In genomic region chr6:133551847-133552331, GRCh38 we compare ENCODE assay signal across 12 cellular contexts.
DNase-seq lines count a peak whose midpoint lies in the region; ATAC-seq and TF ChIP-seq lines count a peak whose summit lies in the region.
"Had no signal": no experiment of that assay in that cellular context is flagged by ENCODE, and none has a peak within 500 bp of the region (broad histone marks: within the 10 kb centered on the region; RNA-seq: fewer than 3 reads in every experiment).

No MANE protein-coding gene starts in this region.

- no peaks in the 10 kb centered on the region for H3K4me1 Mint-ChIP-seq in T-helper 2 cell treated with Interferon-gamma antibody and Interleukin-4, amounts not matched to agents 5 μg/mL and 100 μg/mL, for 36 hours (ENCODE audit: low read depth)
- H3K4me1 Mint-ChIP-seq: natural killer cell had no signal

- peaks cover 2% of the 10 kb centered on the region for H3K27me3 Mint-ChIP-seq in T-helper 2 cell treated with Interferon-gamma antibody and Interleukin-4, amounts not matched to agents 5 μg/mL and 100 μg/mL, for 36 hours (ENCODE audit: low read depth)

- peak overlapping the region in 1 of 8 donors; percentile 17 for H3K27ac ChIP-seq in spleen
- H3K27ac ChIP-seq: BLaER1 treated with 17β-estradiol and CSF1 and Interleukin-3, amounts not matched to agents 10 nM and 100 nM had no signal

- H3K4me3 Mint-ChIP-seq in T-helper 2 cell treated with Interferon-gamma antibody and Interleukin-4, amounts not matched to agents 5 μg/mL and 100 μg/mL, for 36 hours = no peak overlapping the region
- H3K4me3 Mint-ChIP-seq: activated T-helper 1 cell treated with anti-CD3 and anti-CD28 coated beads, Interleukin-12 subunit alpha, Interleukin-12 subunit beta, Interleukin-2, Interleukin-4 antibody, amounts not matched to agents 30 ng/mL and 10 ng/mL and 1 ng/mL, durations not matched to agents 14 hours and 24 hours and 36 hours; natural killer cell had no signal

- intact Hi-C loops in mucosa of descending colon (cut with DNase I, micrococcal nuclease) (no loop called here), spleen (cut with DNase I; ENCODE audit: low total_unique reads) (no loop called here)

- H3K4me1 ChIP-seq in mucosa of descending colon (ENCODE audit: low read depth) (no peaks in the 10 kb centered on the region), spleen (peaks cover 0 to 4% (median 0%) of the 10 kb centered on the region in 6 donors)
- H3K4me1 ChIP-seq: BLaER1 treated with 17β-estradiol and CSF1 and Interleukin-3, amounts not matched to agents 10 nM and 100 nM had no signal

- H3K4me3 ChIP-seq in mucosa of descending colon (no peak overlapping the region), spleen (no peak overlapping the region)
- H3K4me3 ChIP-seq: BLaER1 treated with 17β-estradiol and CSF1 and Interleukin-3, amounts not matched to agents 10 nM and 100 nM had no signal

- H3K27ac Mint-ChIP-seq in T-helper 2 cell treated with Interferon-gamma antibody and Interleukin-4, amounts not matched to agents 5 μg/mL and 100 μg/mL, for 36 hours = no peak overlapping the region
- H3K27ac Mint-ChIP-seq: activated T-helper 1 cell treated with anti-CD3 and anti-CD28 coated beads, Interleukin-12 subunit alpha, Interleukin-12 subunit beta, Interleukin-2, Interleukin-4 antibody, amounts not matched to agents 30 ng/mL and 10 ng/mL and 1 ng/mL, durations not matched to agents 14 hours and 24 hours and 36 hours; natural killer cell had no signal

- ATAC-seq in mucosa of descending colon = peak; percentile 58
- ATAC-seq: natural killer cell had no signal

- no peaks in the 10 kb centered on the region for H3K27me3 ChIP-seq in spleen (replicated peaks in 1 of 7)
- H3K27me3 ChIP-seq: BLaER1 treated with 17β-estradiol and CSF1 and Interleukin-3, amounts not matched to agents 10 nM and 100 nM had no signal

- TF ChIP-seq CTCF in mucosa of descending colon (IDR thresholded peaks at IDR 0.05) = no peak
- no peak for TF ChIP-seq CTCF in spleen (IDR thresholded peaks at IDR 0.05 in 8 of 11, conservative IDR thresholded peaks at IDR 0.05 in 3 of 11)

- H3K36me3 Mint-ChIP-seq in T-helper 2 cell treated with Interferon-gamma antibody and Interleukin-4, amounts not matched to agents 5 μg/mL and 100 μg/mL, for 36 hours (ENCODE audit: low read depth) = no peaks in the 10 kb centered on the region
- H3K36me3 Mint-ChIP-seq: natural killer cell had no signal

- no peak for TF ChIP-seq POLR2A in spleen (IDR thresholded peaks at IDR 0.05)

- DNase-seq in A172 (ENCODE audit: low spot score) (peak; percentile 85), HS-5 (ENCODE audit: low read depth) (peak; percentile 93), dedifferentiated amniotic fluid mesenchymal stem cell (ENCODE audit: extremely low spot score) (peak; percentile 96), mucosa of descending colon (peak in 1 of 3 donors; percentile 11), GM19240 (ENCODE audit: insufficient read length, low spot score) (no peak), pons (ENCODE audit: low spot score) (no peak), spleen (no peak)
- DNase-seq in T-helper 2 cell treated with Interferon-gamma antibody and Interleukin-4, amounts not matched to agents 5 μg/mL and 100 μg/mL, for 36 hours (ENCODE audit: low spot score) = no peak
- DNase-seq: natural killer cell, NCI-H1694 treated with DMSO at 0.1 percent for 48 hours had no signal

- H3K36me3 ChIP-seq in mucosa of descending colon (ENCODE audit: low read depth) (no peaks in the 10 kb centered on the region), spleen (no peaks in the 10 kb centered on the region)
- H3K36me3 ChIP-seq: BLaER1 treated with 17β-estradiol and CSF1 and Interleukin-3, amounts not matched to agents 10 nM and 100 nM had no signal

- H3K9me3 Mint-ChIP-seq in T-helper 2 cell treated with Interferon-gamma antibody and Interleukin-4, amounts not matched to agents 5 μg/mL and 100 μg/mL, for 36 hours = no peaks in the 10 kb centered on the region
- H3K9me3 Mint-ChIP-seq: activated T-helper 1 cell treated with anti-CD3 and anti-CD28 coated beads, Interleukin-12 subunit alpha, Interleukin-12 subunit beta, Interleukin-2, Interleukin-4 antibody, amounts not matched to agents 30 ng/mL and 10 ng/mL and 1 ng/mL, durations not matched to agents 14 hours and 24 hours and 36 hours; natural killer cell had no signal

- H3K9me3 ChIP-seq in mucosa of descending colon (no peaks in the 10 kb centered on the region), spleen (no peaks in the 10 kb centered on the region)
- H3K9me3 ChIP-seq: BLaER1 treated with 17β-estradiol and CSF1 and Interleukin-3, amounts not matched to agents 10 nM and 100 nM had no signal

- WGBS in spleen, 5 donors = 66 to 82% (median 75%) methylated on average over 6 of the region's 6 CpGs

Comparison
In these comparisons a context has a peak if more than half of its experiments do, and no peak if none do; other contexts are left out.
1. DNase-seq: peak in A172 (single experiment), HS-5 (single experiment) and dedifferentiated amniotic fluid mesenchymal stem cell (single experiment); none in T-helper 2 cell treated with Interferon-gamma antibody and Interleukin-4, amounts not matched to agents 5 μg/mL and 100 μg/mL, for 36 hours (single experiment), GM19240 (single experiment), pons (single experiment) and spleen (single experiment).